Comparison of ENCODE assay signal across 16 cellular contexts in the genomic region with DNA sequence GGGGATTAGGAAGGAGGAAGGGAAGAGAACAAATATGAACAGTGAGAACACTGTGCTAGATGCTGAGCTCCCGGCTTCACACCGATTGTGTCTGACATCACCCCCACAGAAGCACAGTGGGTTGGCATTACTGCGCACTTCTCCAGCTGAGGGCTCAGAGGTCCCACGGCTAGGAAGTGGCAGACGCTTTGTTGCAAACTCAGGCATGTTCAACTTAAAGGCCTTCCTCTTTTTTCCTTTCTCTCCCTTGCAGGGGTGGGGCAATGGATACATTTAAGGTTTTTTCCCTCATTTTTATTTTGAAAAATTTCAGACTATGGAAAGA.
DNase-seq lines count a peak whose midpoint lies in the region; ATAC-seq lines count a peak whose summit lies in the region.
"Had no signal": no experiment of that assay in that cellular context is flagged by ENCODE, and none has a peak within 500 bp of the region (broad histone marks: within the 10 kb centered on the region; RNA-seq: fewer than 3 reads in every experiment).

No MANE protein-coding gene starts in this region.

- peak; percentile 28 for DNase-seq in activated effector memory CD4-positive, alpha-beta T cell treated with anti-CD3 and anti-CD28 coated beads, Interleukin-2, amount 50 U/mL, for 16 hours
- no peak for DNase-seq in activated effector memory CD4-positive, alpha-beta T cell treated with Interleukin-2 at 50 U/mL for 16 hours
- DNase-seq in SKM-1 treated with dmso at 0.1 percent for 144 hours (lab: John Stamatoyannopoulos, UW; ENCODE audit: unreplicated experiment): peak; percentile 73
- peak; percentile 36 to 38 for DNase-seq in hippocampal formation (lab: John Stamatoyannopoulos, UW)
- DNase-seq in superior temporal gyrus (ENCODE audit: extremely low spot score): peak; percentile 56
- DNase-seq in NCI-H526 (lab: John Stamatoyannopoulos, UW): no peak
- no peak for DNase-seq in NCI-H1436 treated with DMSO at 0.1 percent for 48 hours (lab: John Stamatoyannopoulos, UW)
- DNase-seq: ACHN; activated CD4-positive, alpha-beta T cell treated with anti-CD3 and anti-CD28 coated beads, Interleukin-2, amount 50 U/mL, for 48 hours; activated naive CD8-positive, alpha-beta T cell treated with anti-CD3 and anti-CD28 coated beads, Interleukin-2, amount 50 U/mL, for 24 hours; DND-41; H9; NCI-H187; OCI-M1; stomach had no signal

- no peak for ATAC-seq in HG02981 (IDR thresholded peaks at IDR 0.05; ENCODE audit: unreplicated experiment)
- ATAC-seq: activated naive CD8-positive, alpha-beta T cell treated with anti-CD3 and anti-CD28 coated beads, Interleukin-2, amount 50 U/mL, for 24 hours had no signal

Comparison
In these comparisons a context has a peak if more than half of its experiments do, and no peak if none do; other contexts are left out.
1. DNase-seq: peak in activated effector memory CD4-positive, alpha-beta T cell treated with anti-CD3 and anti-CD28 coated beads, Interleukin-2, amount 50 U/mL, for 16 hours (single experiment), SKM-1 treated with dmso at 0.1 percent for 144 hours (single experiment), hippocampal formation (2 of 2) and superior temporal gyrus (single experiment); none in activated effector memory CD4-positive, alpha-beta T cell treated with Interleukin-2 at 50 U/mL for 16 hours (single experiment), NCI-H526 (0 of 2) and NCI-H1436 treated with DMSO at 0.1 percent for 48 hours (single experiment).